ENCODE assay signal across 19 cellular contexts in genomic region chr1:35488346-35488745, GRCh38.
DNase-seq lines count a peak whose midpoint lies in the region; ATAC-seq, FAIRE-seq and TF ChIP-seq lines count a peak whose summit lies in the region.
"Had no signal": no experiment of that assay in that cellular context is flagged by ENCODE, and none has a peak within 500 bp of the region (broad histone marks: within the 10 kb centered on the region; RNA-seq: fewer than 3 reads in every experiment).

No MANE protein-coding gene starts in this region.

- no peak for TF ChIP-seq POLR2A in esophagus squamous epithelium (IDR thresholded peaks at IDR 0.05)

- peaks cover 48% of the 10 kb centered on the region for H3K36me3 Mint-ChIP-seq in activated CD4-positive, alpha-beta T cell treated with anti-CD3 and anti-CD28 coated beads, Interleukin-2, amount 10 ng/mL, durations not matched to agents 7 days and 5 days (ENCODE audit: low read depth)

- peak overlapping the region; percentile 28 for H3K27ac Mint-ChIP-seq in activated CD4-positive, alpha-beta T cell treated with anti-CD3 and anti-CD28 coated beads, Interleukin-2, amount 10 ng/mL, durations not matched to agents 7 days and 5 days
- H3K27ac Mint-ChIP-seq: IgD-negative memory B cell; stimulated activated naive B cell treated with anti-CD40 and anti-IgM and Interleukin-4, amounts not matched to agents 10 μg/mL and 1 μg/mL and 100 μg/mL, for 72 hours had no signal

- POLR2A ChIA-PET in activated CD4-positive, alpha-beta T cell treated with anti-CD3 and anti-CD28 coated beads, Interleukin-2, amount 10 ng/mL, durations not matched to agents 7 days and 5 days (lab: Charles Lee) = no interaction called here

- WGBS in pancreas, 2 donors = 67 to 68% methylated on average over 2 of the region's 2 CpGs
- 14 to 22% methylated on average over 2 of the region's 2 CpGs for WGBS in esophagus squamous epithelium, 2 donors

- peak overlapping the region; percentile 68 for H3K4me2 ChIP-seq in fibroblast of lung (ENCODE audit: extremely low read depth, insufficient read depth, low read length)
- H3K4me2 ChIP-seq: A549 had no signal

- H3K4me1 ChIP-seq in fibroblast of lung (ENCODE audit: control insufficient read depth, extremely low read depth, insufficient read depth, low read length) (no peaks in the 10 kb centered on the region), pancreas (no peaks in the 10 kb centered on the region), esophagus squamous epithelium (peaks cover 0 to 17% (median 3%) of the 10 kb centered on the region in 3 donors)
- H3K4me1 ChIP-seq: A549, ascending aorta, colonic mucosa had no signal

- DNase-seq in activated CD4-positive, alpha-beta T cell treated with anti-CD3 and anti-CD28 coated beads, Interleukin-2, amount 10 ng/mL, durations not matched to agents 7 days and 5 days = no peak
- no peak for DNase-seq in activated CD4-positive, alpha-beta T cell treated with anti-CD3 and anti-CD28 coated beads, Interleukin-2, amount 50 U/mL, for 1 hour
- peak; percentile 16 for DNase-seq in M059J (ENCODE audit: low read depth)
- DNase-seq in fibroblast of lung (ENCODE audit: low read depth in 2 of 2) = peak in 1 of 2 donors; percentile 26
- DNase-seq in pancreas = no peak
- no peak for DNase-seq in esophagus squamous epithelium (lab: John Stamatoyannopoulos, UW)
- DNase-seq in T-helper 2 cell = no peak
- DNase-seq: activated CD4-positive, alpha-beta T cell treated with anti-CD3 and anti-CD28 coated beads, Interleukin-2, amount 50 U/mL, for 48 hours; colonic mucosa; MV-4-11; NCI-H2081 treated with DMSO at 0.1 percent for 48 hours; NCI-H526; spleen; stimulated activated naive B cell treated with anti-CD40 and anti-IgM and Interleukin-4, amounts not matched to agents 10 μg/mL and 1 μg/mL and 100 μg/mL, for 72 hours had no signal

- peaks cover 17% of the 10 kb centered on the region for H3K4me1 Mint-ChIP-seq in activated CD4-positive, alpha-beta T cell treated with anti-CD3 and anti-CD28 coated beads, Interleukin-2, amount 10 ng/mL, durations not matched to agents 7 days and 5 days

- no peak overlapping the region for H3K9ac ChIP-seq in fibroblast of lung (ENCODE audit: insufficient read depth, low read length)

- H3K27me3 ChIP-seq in fibroblast of lung (ENCODE audit: control insufficient read depth, insufficient read depth, low read length) (no peaks in the 10 kb centered on the region), pancreas (no peaks in the 10 kb centered on the region), esophagus squamous epithelium (no peaks in the 10 kb centered on the region)
- H3K27me3 ChIP-seq: ascending aorta, colonic mucosa, spleen had no signal

- no peaks in the 10 kb centered on the region for H4K20me1 ChIP-seq in fibroblast of lung (ENCODE audit: control insufficient read depth, extremely low read depth, insufficient read depth, low read length)

- FAIRE-seq in pancreas (lab: Jason Lieb, UNC) = peak; percentile 51
- FAIRE-seq: A549, TTC549 had no signal

- H2AFZ ChIP-seq in fibroblast of lung (ENCODE audit: low read length) = no peak overlapping the region

- peaks cover 32% of the 10 kb centered on the region for H3K9me3 Mint-ChIP-seq in activated CD4-positive, alpha-beta T cell treated with anti-CD3 and anti-CD28 coated beads, Interleukin-2, amount 10 ng/mL, durations not matched to agents 7 days and 5 days

- H3K27ac ChIP-seq in fibroblast of lung (ENCODE audit: insufficient read depth, low read length) (no peak overlapping the region), pancreas (no peak overlapping the region), esophagus squamous epithelium (peak overlapping the region in 1 of 4 donors; percentile 3)
- H3K27ac ChIP-seq: A549, ascending aorta, colonic mucosa had no signal

- H3K4me3 Mint-ChIP-seq in activated CD4-positive, alpha-beta T cell treated with anti-CD3 and anti-CD28 coated beads, Interleukin-2, amount 10 ng/mL, durations not matched to agents 7 days and 5 days = no peak overlapping the region
- H3K4me3 Mint-ChIP-seq: IgD-negative memory B cell; stimulated activated naive B cell treated with anti-CD40 and anti-IgM and Interleukin-4, amounts not matched to agents 10 μg/mL and 1 μg/mL and 100 μg/mL, for 72 hours had no signal

- no peaks in the 10 kb centered on the region for H3K9me3 ChIP-seq in fibroblast of lung (ENCODE audit: control insufficient read depth, insufficient read depth, low read depth, low read length)
- no peaks in the 10 kb centered on the region for H3K9me3 ChIP-seq in pancreas
- H3K9me3 ChIP-seq in esophagus squamous epithelium = no peaks in the 10 kb centered on the region
- H3K9me3 ChIP-seq: A549, ascending aorta, colonic mucosa had no signal

- no peaks in the 10 kb centered on the region for H3K27me3 Mint-ChIP-seq in activated CD4-positive, alpha-beta T cell treated with anti-CD3 and anti-CD28 coated beads, Interleukin-2, amount 10 ng/mL, durations not matched to agents 7 days and 5 days
- H3K27me3 Mint-ChIP-seq: IgD-negative memory B cell; stimulated activated naive B cell treated with anti-CD40 and anti-IgM and Interleukin-4, amounts not matched to agents 10 μg/mL and 1 μg/mL and 100 μg/mL, for 72 hours had no signal

- intact Hi-C loops in pancreas (cut with DNase I) = no loop called here
- intact Hi-C loops in esophagus squamous epithelium (cut with DNase I) = no loop called here

- peak overlapping the region in 1 of 4 experiments; percentile 11 for H3K4me3 ChIP-seq in fibroblast of lung (replicated peaks in 1 of 4; ENCODE audit: control extremely low read depth in 1 of 4, insufficient read depth in 1 of 4, low read depth in 3 of 4, low read length in 4 of 4)
- H3K4me3 ChIP-seq in pancreas = no peak overlapping the region
- no peak overlapping the region for H3K4me3 ChIP-seq in esophagus squamous epithelium
- H3K4me3 ChIP-seq: A549, ascending aorta, colonic mucosa had no signal

- H3K36me3 ChIP-seq in fibroblast of lung (ENCODE audit: control insufficient read depth, insufficient read depth, low read length) = no peaks in the 10 kb centered on the region
- no peaks in the 10 kb centered on the region for H3K36me3 ChIP-seq in pancreas
- peaks cover 0 to 9% (median 0%) of the 10 kb centered on the region in 3 donors for H3K36me3 ChIP-seq in esophagus squamous epithelium
- H3K36me3 ChIP-seq: colonic mucosa had no signal

- CTCF ChIA-PET in activated CD4-positive, alpha-beta T cell treated with anti-CD3 and anti-CD28 coated beads, Interleukin-2, amount 10 ng/mL, durations not matched to agents 7 days and 5 days (lab: Charles Lee) = interaction anchor here (0.8 to 1.0 kb wide), 3 partner anchors 18 to 68 kb away, joined by 3 read pairs; partner anchors contain the start of gene KIAA0319L

- TF ChIP-seq CTCF in fibroblast of lung (conservative IDR thresholded peaks at IDR 0.05 in 1 of 2, IDR thresholded peaks at IDR 0.05 in 1 of 2; ENCODE audit: low read depth in 1 of 2, low read length in 2 of 2) (no peak), pancreas (IDR thresholded peaks at IDR 0.05) (no peak), esophagus squamous epithelium (IDR thresholded peaks at IDR 0.05) (no peak)

- no peaks in the 10 kb centered on the region for H3K79me2 ChIP-seq in fibroblast of lung (ENCODE audit: control insufficient read depth, insufficient read depth, low read length)

- ATAC-seq in pancreas (no peak), HG02759 (IDR thresholded peaks at IDR 0.05; ENCODE audit: unreplicated experiment) (no peak)
- ATAC-seq: A549; stimulated activated naive B cell treated with anti-CD40 and anti-IgM and Interleukin-4, amounts not matched to agents 10 μg/mL and 1 μg/mL and 100 μg/mL, for 72 hours had no signal
